ENCODE assay signal across 8 cellular contexts in the genomic region with DNA sequence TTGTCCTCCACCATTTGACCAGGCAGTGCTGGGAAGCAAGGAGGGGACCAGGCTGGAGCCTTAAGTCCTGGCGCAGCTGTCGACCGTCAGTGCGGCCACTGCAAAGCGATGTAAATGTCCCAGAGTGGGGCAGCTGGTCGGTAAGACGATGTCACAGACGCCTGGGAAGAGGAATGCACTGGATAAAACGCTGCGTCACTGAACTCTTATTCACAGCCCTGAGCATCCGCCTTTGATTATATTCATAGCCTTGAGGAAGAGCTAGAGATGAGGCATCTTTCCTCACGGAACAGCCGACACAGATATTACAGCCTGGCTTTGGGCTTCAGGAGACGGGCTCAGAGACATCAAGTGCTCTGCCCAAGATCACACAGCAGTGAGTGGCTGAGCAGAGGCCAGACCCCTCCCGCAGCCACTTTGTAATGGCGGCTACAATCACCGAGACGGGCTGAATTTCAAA. TPM values are rescaled to one million over a fixed set of nuclear protein-coding genes. Genes with fewer than 3 reads are reported as not detected.
DNase-seq lines count a peak whose midpoint lies in the region; ATAC-seq and TF ChIP-seq lines count a peak whose summit lies in the region.

No MANE protein-coding gene starts in this region.

- DNase-seq in AG20443 (ENCODE audit: low spot score) (peak; percentile 46), coronary artery (ENCODE audit: low spot score) (no peak), natural killer cell (no peak), SHP77 treated with DMSO at 0.1 percent for 48 hours (lab: John Stamatoyannopoulos, UW) (no peak), NCI-H1105 treated with DMSO at 0.1 percent for 48 hours (lab: John Stamatoyannopoulos, UW) (no peak), HUDEP-2 (lab: John Stamatoyannopoulos, UW; ENCODE audit: unreplicated experiment in 76 of 76) (no peak), omental fat pad (ENCODE audit: low spot score) (no peak)
- no peak for DNase-seq in Jurkat, Clone E6-1 (ENCODE audit: low read depth, low spot score)

- ATAC-seq in natural killer cell (no peak), omental fat pad (ENCODE audit: low FRiP score) (no peak)

- H3K4me3 ChIP-seq in Jurkat, Clone E6-1 (ENCODE audit: low read length), result peak overlapping the region; percentile 53
- peak overlapping the region; percentile 71 for H3K4me3 ChIP-seq in coronary artery

- peak overlapping the region; percentile 83 for H3K4me3 Mint-ChIP-seq in natural killer cell

- no peaks in the 10 kb centered on the region for H3K36me3 Mint-ChIP-seq in natural killer cell

- TF ChIP-seq CTCF in coronary artery (IDR thresholded peaks at IDR 0.05) (no peak), natural killer cell (IDR thresholded peaks at IDR 0.05) (no peak), omental fat pad (IDR thresholded peaks at IDR 0.05) (no peak)

- peaks cover 8 to 9% of the 10 kb centered on the region in 2 donors for H3K4me1 Mint-ChIP-seq in natural killer cell

- peak overlapping the region in 1 of 2 donors; percentile 76 for H3K27ac ChIP-seq in coronary artery

- peaks cover 19 to 24% of the 10 kb centered on the region in 2 donors for H3K27me3 Mint-ChIP-seq in natural killer cell (ENCODE audit: low read depth in 2 of 2)

- intact Hi-C loops in natural killer cell (cut with micrococcal nuclease), result no loop called here

- no peaks in the 10 kb centered on the region for H3K9me3 Mint-ChIP-seq in natural killer cell

- no peak overlapping the region for H3K27ac Mint-ChIP-seq in natural killer cell

RNA-seq across cellular contexts. Expression of a gene that starts 17.6 kb away (rescaled TPM):
- polyA plus RNA-seq in Jurkat, Clone E6-1 (2012; ENCODE audit: insufficient read depth, insufficient read length), result 48.1 TPM
- total RNA-seq in natural killer cell, result 10 to 100 TPM; 43.0 to 57.9 (median 53.6) TPM
- total RNA-seq in omental fat pad, result 10 to 100 TPM; 18.4 to 39.4 (median 27.4) TPM
